Comparison of ENCODE assay signal across 16 cellular contexts in the genomic region with DNA sequence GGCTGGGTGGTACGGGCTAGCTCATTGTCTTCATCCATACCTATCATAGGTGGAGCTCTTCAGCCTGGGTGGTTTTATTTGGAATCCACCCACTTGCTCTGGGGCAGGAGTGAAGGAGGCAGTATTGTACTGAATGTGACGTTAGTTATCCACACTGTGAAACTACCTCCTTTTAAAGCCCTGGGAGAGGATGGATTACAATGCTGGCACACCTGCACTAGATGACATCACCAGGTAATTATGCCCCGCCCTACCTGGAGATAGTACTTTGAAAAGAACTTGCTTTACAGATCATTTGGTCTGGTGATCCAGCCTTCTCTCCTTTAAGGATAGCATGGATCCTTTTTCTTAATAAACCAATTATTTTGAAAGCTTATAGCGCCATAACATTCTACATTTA.
DNase-seq lines count a peak whose midpoint lies in the region; ATAC-seq and TF ChIP-seq lines count a peak whose summit lies in the region.
"Had no signal": no experiment of that assay in that cellular context is flagged by ENCODE, and none has a peak within 500 bp of the region (broad histone marks: within the 10 kb centered on the region; RNA-seq: fewer than 3 reads in every experiment).

No MANE protein-coding gene starts in this region.

- H3K27me3 ChIP-seq in foreskin keratinocyte (no peaks in the 10 kb centered on the region), vagina (no peaks in the 10 kb centered on the region), HAP-1 (ENCODE audit: low read depth) (no peaks in the 10 kb centered on the region)
- H3K27me3 ChIP-seq: sigmoid colon, SJCRH30 had no signal

- H3K36me3 ChIP-seq in vagina (no peaks in the 10 kb centered on the region), HAP-1 (replicated peaks) (no peaks in the 10 kb centered on the region)
- H3K36me3 ChIP-seq: sigmoid colon, SJCRH30 had no signal

- no peak for TF ChIP-seq POLR2A in vagina (IDR thresholded peaks at IDR 0.05)

- H3K27ac ChIP-seq in foreskin keratinocyte: peak overlapping the region; percentile 97
- H3K27ac ChIP-seq in vagina: peak overlapping the region; percentile 65
- H3K27ac ChIP-seq: sigmoid colon, SJCRH30 had no signal

- peak; percentile 66 to 76 for DNase-seq in NCI-H2081 (lab: John Stamatoyannopoulos, UW)
- no peak for DNase-seq in NCI-H2081 treated with DMSO at 0.1 percent for 48 hours (lab: John Stamatoyannopoulos, UW)
- DNase-seq in NCI-H748 (lab: John Stamatoyannopoulos, UW; ENCODE audit: unreplicated experiment): peak; percentile 88
- peak; percentile 94 to 98 for DNase-seq in foreskin keratinocyte
- DNase-seq in vagina (ENCODE audit: extremely low spot score in 2 of 2): no peak
- no peak for DNase-seq in HAP-1 (ENCODE audit: low spot score in 2 of 2)
- DNase-seq in T-helper 2 cell: no peak
- DNase-seq: activated CD4-positive, alpha-beta T cell treated with anti-CD3 and anti-CD28 coated beads, Interleukin-2, amount 50 U/mL, for 48 hours; CD8-positive, alpha-beta T cell; H7; sigmoid colon; SJCRH30; stimulated activated naive CD8-positive, alpha-beta T cell treated with anti-CD3 and anti-CD28 coated beads, Interleukin-15, Interleukin-2, amounts not matched to agents 100 U/mL and 50 U/mL, for 24 hours had no signal

- intact Hi-C loops in vagina (cut with DNase I): no loop called here

- ATAC-seq in foreskin keratinocyte (peak; percentile 77), HG03565 (IDR thresholded peaks at IDR 0.05; ENCODE audit: unreplicated experiment) (no peak)
- ATAC-seq: activated T-helper 17 cell treated with anti-CD3 and anti-CD28 coated beads, Interleukin-2, amount 50 U/mL, for 72 hours; CD8-positive, alpha-beta T cell; stimulated activated naive CD8-positive, alpha-beta T cell treated with anti-CD3 and anti-CD28 coated beads, Interleukin-15, Interleukin-2, amounts not matched to agents 100 U/mL and 50 U/mL, for 24 hours had no signal

- in situ Hi-C loops in HAP-1 (cut with MboI; ENCODE audit: low sequenced_read_pairs): no loop called here

- TF ChIP-seq CTCF in foreskin keratinocyte (conservative IDR thresholded peaks at IDR 0.05) (peak; percentile 44), vagina (IDR thresholded peaks at IDR 0.05) (no peak)

- H3K4me1 ChIP-seq in foreskin keratinocyte (peaks cover 28% of the 10 kb centered on the region), vagina (peaks cover 44% of the 10 kb centered on the region), HAP-1 (peaks cover 15% of the 10 kb centered on the region)
- H3K4me1 ChIP-seq: sigmoid colon had no signal

- H3K4me3 ChIP-seq in vagina: no peak overlapping the region
- no peak overlapping the region for H3K4me3 ChIP-seq in HAP-1
- H3K4me3 ChIP-seq: lung, sigmoid colon, SJCRH30 had no signal

- H3K9me3 ChIP-seq in vagina (no peaks in the 10 kb centered on the region), HAP-1 (no peaks in the 10 kb centered on the region; the same call in 1 of the 2 replicates)
- H3K9me3 ChIP-seq: sigmoid colon, SJCRH30 had no signal

Comparison
In these comparisons a context has a peak if more than half of its experiments do, and no peak if none do; other contexts are left out.
1. DNase-seq: peak in NCI-H2081 (2 of 2), NCI-H748 (single experiment) and foreskin keratinocyte (2 of 2); none in NCI-H2081 treated with DMSO at 0.1 percent for 48 hours (single experiment), vagina (0 of 2), HAP-1 (0 of 2) and T-helper 2 cell (0 of 5).